ENCODE assay signal across 8 cellular contexts in genomic region chr9:16869961-16870605, GRCh38. TPM values are rescaled to one million over a fixed set of nuclear protein-coding genes. Genes with fewer than 3 reads are reported as not detected.
DNase-seq lines count a peak whose midpoint lies in the region; ATAC-seq, FAIRE-seq and TF ChIP-seq lines count a peak whose summit lies in the region.

No MANE protein-coding gene starts in this region.

- H3K36me3 Mint-ChIP-seq in naive thymus-derived CD8-positive, alpha-beta T cell, result peaks cover 0 to 5% (median 0%) of the 10 kb centered on the region in 3 donors

- H3K27me3 ChIP-seq in iPS DF 6.9 (ENCODE audit: control insufficient read depth, insufficient read depth, low read length) (no peaks in the 10 kb centered on the region), sigmoid colon (no peaks in the 10 kb centered on the region)

- no peak for TF ChIP-seq POLR2A in GM12891 (IDR thresholded peaks at IDR 0.05; ENCODE audit: low read depth, low read length)
- no peak for TF ChIP-seq POLR2A in sigmoid colon (IDR thresholded peaks at IDR 0.05)

- H3K27ac Mint-ChIP-seq in naive thymus-derived CD8-positive, alpha-beta T cell, result no peak overlapping the region

- TF ChIP-seq CTCF in VCaP (conservative IDR thresholded peaks at IDR 0.05) (no peak), sigmoid colon (IDR thresholded peaks at IDR 0.05) (no peak)

- H3K27ac ChIP-seq in VCaP, result peak overlapping the region; percentile 69; the same call in 1 of the 2 replicates
- no peak overlapping the region for H3K27ac ChIP-seq in iPS DF 6.9 (ENCODE audit: low read length)
- H3K27ac ChIP-seq in sigmoid colon, result peak overlapping the region; percentile 88 to 98 (median 95)

- intact Hi-C loops in sigmoid colon (cut with DNase I), result loop anchor here (2.0 to 10.0 kb wide), 7 partner anchors 43 to 718 kb away; no protein-coding TSS in a partner anchor

- no peak for TF ChIP-seq EP300 in sigmoid colon (IDR thresholded peaks at IDR 0.05)

- H3K4me1 ChIP-seq in iPS DF 6.9 (ENCODE audit: control insufficient read depth, insufficient read depth, low read length) (peaks cover 3% of the 10 kb centered on the region; the same call in 1 of the 2 replicates), sigmoid colon (peaks cover 0 to 35% (median 13%) of the 10 kb centered on the region in 4 donors)

- peak overlapping the region in 5 of 10 donors; percentile 22 to 71 (median 54) for H3K4me3 Mint-ChIP-seq in naive thymus-derived CD8-positive, alpha-beta T cell

- H3K27me3 Mint-ChIP-seq in naive thymus-derived CD8-positive, alpha-beta T cell, result peaks cover 17 to 45% (median 39%) of the 10 kb centered on the region in 5 donors

- no peaks in the 10 kb centered on the region for H3K36me3 ChIP-seq in iPS DF 6.9 (ENCODE audit: control insufficient read depth, insufficient read depth, low read length)
- H3K36me3 ChIP-seq in sigmoid colon, result no peaks in the 10 kb centered on the region

- POLR2A ChIA-PET in naive thymus-derived CD8-positive, alpha-beta T cell (lab: Charles Lee), result no interaction called here

- H3K9me3 ChIP-seq in iPS DF 6.9 (ENCODE audit: control insufficient read depth, insufficient read depth, low read length), result no peaks in the 10 kb centered on the region
- no peaks in the 10 kb centered on the region for H3K9me3 ChIP-seq in sigmoid colon

- ATAC-seq in naive thymus-derived CD8-positive, alpha-beta T cell, result no peak

- peaks cover 0 to 4% (median 0%) of the 10 kb centered on the region in 9 donors for H3K9me3 Mint-ChIP-seq in naive thymus-derived CD8-positive, alpha-beta T cell

- peaks cover 0 to 16% (median 6%) of the 10 kb centered on the region in 4 donors for H3K4me1 Mint-ChIP-seq in naive thymus-derived CD8-positive, alpha-beta T cell

- no peak for FAIRE-seq in GM12891 (lab: Jason Lieb, UNC)

- WGBS in iPS DF 6.9 (ENCODE audit: insufficient coverage, insufficient read length), result no CpG with 5 or more reads among the region's 57 CpGs
- WGBS in sigmoid colon, 2 donors, result 1% methylated on average over 57 of the region's 57 CpGs

- H3K4me3 ChIP-seq in iPS DF 6.9 (ENCODE audit: low read length) (peak overlapping the region; percentile 81), sigmoid colon (peak overlapping the region; percentile 54 to 91 (median 84))

- DNase-seq in GM12891 (ENCODE audit: insufficient read length, low spot score), result peak; percentile 14
- no peak for DNase-seq in iPS DF 6.9 (ENCODE audit: low read depth, low spot score)
- peak; percentile 72 for DNase-seq in sigmoid colon
- DNase-seq in KG1 (lab: John Stamatoyannopoulos, UW), result no peak
- no peak for DNase-seq in activated effector memory CD4-positive, alpha-beta T cell treated with Interleukin-2 at 50 U/mL for 16 hours
- no peak for DNase-seq in LoVo (ENCODE audit: low spot score)
- no peak for DNase-seq in naive thymus-derived CD8-positive, alpha-beta T cell

TF ChIP-seq in GM12891, 5 proteins besides CTCF, POLR2A, EP300 and RAD21:
- TF ChIP-seq SPI1 (IDR thresholded peaks at IDR 0.05; ENCODE audit: low read depth, low read length) (no peak), TAF1 (IDR thresholded peaks at IDR 0.05; ENCODE audit: low read depth, low read length) (no peak), POLR2AphosphoS5 (IDR thresholded peaks at IDR 0.05; ENCODE audit: low read depth, low read length) (no peak), POU2F2 (IDR thresholded peaks at IDR 0.05; ENCODE audit: low read depth, low read length) (no peak), PAX5 (IDR thresholded peaks at IDR 0.05; ENCODE audit: insufficient read depth, low read length, severe bottlenecking) (no peak)
TF ChIP-seq in GM12891: peak in this region for 0.

RNA-seq across cellular contexts. Expression of gene BNC2, which starts 0.4 kb away (rescaled TPM):
- polyA plus RNA-seq in GM12891 (2012; ENCODE audit: low read depth, missing spikeins), result 0.05 TPM
- total RNA-seq in sigmoid colon, result 100 to 1,000 TPM; 117 to 205 (median 172) TPM
- 1 to 10 TPM in 1 of 3 donors, under 1 TPM in 2; 0.23 to 2.0 (median 0.60) TPM for polyA plus RNA-seq in sigmoid colon
- not detected for total RNA-seq in naive thymus-derived CD8-positive, alpha-beta T cell
- not detected for polyA plus RNA-seq in naive thymus-derived CD8-positive, alpha-beta T cell

Comparison
In these comparisons a context has a peak if more than half of its experiments do, and no peak if none do; other contexts are left out.
1. DNase-seq: peak in GM12891 (single experiment) and sigmoid colon (single experiment); none in iPS DF 6.9 (single experiment), KG1 (single experiment), activated effector memory CD4-positive, alpha-beta T cell treated with Interleukin-2 at 50 U/mL for 16 hours (single experiment), LoVo (single experiment) and naive thymus-derived CD8-positive, alpha-beta T cell (0 of 10).
2. RNA of gene BNC2, which starts 0.4 kb away (total RNA-seq): 117 to 205 TPM in sigmoid colon; not detected in naive thymus-derived CD8-positive, alpha-beta T cell; every median in the first group is over 10 times any median in the second.